In genomic region chr6:36094786-36095496, GRCh38 we compare ENCODE assay signal across 8 cellular contexts. TPM values are rescaled to one million over a fixed set of nuclear protein-coding genes. Genes with fewer than 3 reads are reported as not detected.
A peak's percentile ranks its signal among the peaks of the same experiment; 100 is the strongest.
DNase-seq lines count a peak whose midpoint lies in the region; ATAC-seq, FAIRE-seq and TF ChIP-seq lines count a peak whose summit lies in the region.

No MANE protein-coding gene starts in this region.

- peaks cover 0 to 37% (median 2%) of the 10 kb centered on the region in 3 donors for H3K36me3 Mint-ChIP-seq in CD8-positive, alpha-beta memory T cell

- ATAC-seq in HG02970 (IDR thresholded peaks at IDR 0.05; ENCODE audit: low FRiP score, unreplicated experiment): no peak

- peak overlapping the region in 1 of 7 donors; percentile 15 for H3K4me3 Mint-ChIP-seq in CD8-positive, alpha-beta memory T cell

- no peaks in the 10 kb centered on the region for H3K27me3 Mint-ChIP-seq in CD8-positive, alpha-beta memory T cell

- H3K4me1 Mint-ChIP-seq in CD8-positive, alpha-beta memory T cell: peaks cover 34 to 47% (median 34%) of the 10 kb centered on the region in 3 donors

- peaks cover 4% of the 10 kb centered on the region for H3K36me3 ChIP-seq in CD8-positive, alpha-beta memory T cell (ENCODE audit: insufficient read depth, low read length)
- H3K36me3 ChIP-seq in small intestine (ENCODE audit: control insufficient read depth in 2 of 2, insufficient read depth in 2 of 2, low read length in 2 of 2): peaks cover 0 to 2% of the 10 kb centered on the region in 2 donors

- TF ChIP-seq CTCF in VCaP (conservative IDR thresholded peaks at IDR 0.05): peak; percentile 94

- H3K27me3 ChIP-seq in CD8-positive, alpha-beta memory T cell (ENCODE audit: insufficient read depth, low read length, poor library complexity, severe bottlenecking): no peaks in the 10 kb centered on the region
- no peaks in the 10 kb centered on the region for H3K27me3 ChIP-seq in small intestine (ENCODE audit: control insufficient read depth in 2 of 2, insufficient read depth in 2 of 2, low read length in 2 of 2)

- peak; percentile 68 to 84 (median 74) for DNase-seq in CD8-positive, alpha-beta memory T cell
- DNase-seq in H4 (ENCODE audit: low spot score) (peak; percentile 56), NCI-H2081 treated with DMSO at 0.1 percent for 48 hours (lab: John Stamatoyannopoulos, UW) (peak; percentile 31), brain pericyte (ENCODE audit: low read depth, low spot score) (peak; percentile 24), iPS-NIHi7 (ENCODE audit: extremely low spot score) (peak; percentile 86), small intestine (peak; percentile 88)

- 1% methylated on average over 8 of the region's 8 CpGs for WGBS in small intestine, 3 donors

- no peak overlapping the region for H3K27ac ChIP-seq in CD8-positive, alpha-beta memory T cell (ENCODE audit: low read depth, low read length)
- H3K27ac ChIP-seq in VCaP (peak overlapping the region; percentile 18; the same call in 1 of the 2 replicates), small intestine (ENCODE audit: low read depth in 1 of 2, low read length in 1 of 2) (peak overlapping the region; percentile 92 to 96)

- POLR2A ChIA-PET in CD8-positive, alpha-beta memory T cell (lab: Charles Lee): interaction anchor here (2.3 kb wide), 1 partner anchor 67 kb away, joined by 22 read pairs; the partner anchor contains the start of gene MAPK14

- CTCF ChIA-PET in CD8-positive, alpha-beta memory T cell (lab: Charles Lee): interaction anchor here (0.6 to 4.4 kb wide), 37 partner anchors 9 to 694 kb away, joined by 3 to 81 read pairs (median 4); partner anchors contain the start of genes BRPF3 and MAPK14

- H3K4me1 ChIP-seq in CD8-positive, alpha-beta memory T cell (ENCODE audit: insufficient read depth, low read length): peaks cover 27% of the 10 kb centered on the region
- H3K4me1 ChIP-seq in small intestine (ENCODE audit: control insufficient read depth in 2 of 2, insufficient read depth in 1 of 2, low read depth in 1 of 2, low read length in 1 of 2): peaks cover 4 to 9% of the 10 kb centered on the region in 2 donors

- no peaks in the 10 kb centered on the region for H3K9me3 Mint-ChIP-seq in CD8-positive, alpha-beta memory T cell

- no peaks in the 10 kb centered on the region for H3K9me3 ChIP-seq in CD8-positive, alpha-beta memory T cell (ENCODE audit: low read length)
- H3K9me3 ChIP-seq in small intestine (ENCODE audit: control insufficient read depth, low read depth): no peaks in the 10 kb centered on the region

- no peak for FAIRE-seq in small intestine (lab: Jason Lieb, UNC)

- peak overlapping the region; percentile 41 to 90 (median 70) for H3K27ac Mint-ChIP-seq in CD8-positive, alpha-beta memory T cell

- no peak overlapping the region for H3K4me3 ChIP-seq in CD8-positive, alpha-beta memory T cell (ENCODE audit: low read length)
- H3K4me3 ChIP-seq in small intestine (ENCODE audit: low read depth in 1 of 2, low read length in 2 of 2): no peak overlapping the region

RNA-seq across cellular contexts. Expression of gene MAPK13, which starts 35.4 kb away (rescaled TPM):
- 10 to 100 TPM; 75.7 to 77.3 TPM for total RNA-seq in CD8-positive, alpha-beta memory T cell
- 46.4 TPM for polyA plus RNA-seq in CD8-positive, alpha-beta memory T cell
- not detected in 2 replicates for total RNA-seq in H4 (2014; rRNA removed; shearing (Covaris generic))
- polyA plus RNA-seq in small intestine: 100 to 1,000 TPM in 1 of 3 donors, 10 to 100 TPM in 2; 86.7 to 108 (median 95.5) TPM

Comparison
In these comparisons a context has a peak if more than half of its experiments do, and no peak if none do; other contexts are left out.
1. DNase-seq: peak in every context shown above with its lines; median percentile 88 in small intestine; 86 in iPS-NIHi7; 74 in CD8-positive, alpha-beta memory T cell; 56 in H4; 31 in NCI-H2081 treated with DMSO at 0.1 percent for 48 hours; 24 in brain pericyte.
2. RNA of gene MAPK13, which starts 35.4 kb away (total RNA-seq): 75.7 to 77.3 TPM in CD8-positive, alpha-beta memory T cell; not detected in H4; every median in the first group is over 10 times any median in the second.